Comparison of ENCODE assay signal across 14 cellular contexts in the genomic region with DNA sequence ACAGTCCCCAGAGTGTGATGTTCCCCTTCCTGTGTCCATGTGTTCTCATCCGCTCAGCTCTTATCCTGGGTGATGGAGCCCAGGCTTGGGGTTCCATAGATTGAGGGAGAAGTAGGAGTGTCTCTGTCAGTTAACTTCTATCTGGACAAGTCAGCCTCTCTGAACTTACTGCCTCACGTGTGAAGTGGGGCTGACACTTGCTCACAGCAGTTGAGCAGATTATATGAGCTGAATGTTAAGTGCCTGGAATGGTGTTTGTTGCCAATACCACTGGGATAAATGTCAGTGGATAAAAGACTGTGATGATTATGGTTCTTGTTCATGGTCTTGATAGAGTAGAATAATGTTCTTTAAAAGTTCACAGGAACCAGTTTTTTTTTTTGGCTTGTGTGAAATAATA. TPM values are rescaled to one million over a fixed set of nuclear protein-coding genes. Genes with fewer than 3 reads are reported as not detected.
"Had no signal": no experiment of that assay in that cellular context is flagged by ENCODE, and none has a peak within 500 bp of the region (broad histone marks: within the 10 kb centered on the region; RNA-seq: fewer than 3 reads in every experiment).

No MANE protein-coding gene starts in this region.

- ATAC-seq: gastroesophageal sphincter, mucosa of descending colon, SK-N-SH treated with all-trans-retinoic acid at 6 μM for 48 hours had no signal

- H3K9me3 Mint-ChIP-seq: nephron had no signal

- DNase-seq: activated CD4-positive, alpha-beta T cell treated with anti-CD3 and anti-CD28 coated beads for 1 hour; erythroblast; mammary epithelial cell; mucosa of descending colon; nucleus accumbens; SHP77; stimulated activated CD4-positive, alpha-beta T cell treated with anti-CD3 and anti-CD28 coated beads, Interleukin-15, amount 100 ng/mL, for 24 hours; stimulated activated CD4-positive, alpha-beta T cell treated with anti-CD3 and anti-CD28 coated beads, Interleukin-4, amount 100 ng/mL, for 1 hour; transverse colon had no signal

- H3K9me3 ChIP-seq: gastroesophageal sphincter, mucosa of descending colon, transverse colon had no signal

- H3K4me1 Mint-ChIP-seq: nephron had no signal

- H3K4me3 ChIP-seq: gastroesophageal sphincter, mucosa of descending colon, skin epidermis, transverse colon had no signal

- H3K27ac ChIP-seq: gastroesophageal sphincter, skin epidermis, transverse colon had no signal

- H3K27ac Mint-ChIP-seq: nephron had no signal

- H3K4me3 Mint-ChIP-seq: nephron had no signal

- H3K27me3 ChIP-seq: gastroesophageal sphincter, transverse colon had no signal

RNA-seq across cellular contexts. Expression of gene EFCAB8, which starts 17.1 kb away (rescaled TPM):
- total RNA-seq: dermis microvascular lymphatic vessel endothelial cell had no signal
